In genomic region chrX:13014111-13015094, GRCh38 we compare ENCODE assay signal across 9 cellular contexts. TPM values are rescaled to one million over a fixed set of nuclear protein-coding genes. Genes with fewer than 3 reads are reported as not detected.
A peak's percentile ranks its signal among the peaks of the same experiment; 100 is the strongest.
DNase-seq lines count a peak whose midpoint lies in the region; ATAC-seq and TF ChIP-seq lines count a peak whose summit lies in the region.
"Had no signal": no experiment of that assay in that cellular context is flagged by ENCODE, and none has a peak within 500 bp of the region (broad histone marks: within the 10 kb centered on the region; RNA-seq: fewer than 3 reads in every experiment).

No MANE protein-coding gene starts in this region.

- DNase-seq in iPS-NIHi11 (ENCODE audit: low spot score) (no peak), NCI-H128 (lab: John Stamatoyannopoulos, UW; ENCODE audit: unreplicated experiment) (no peak), superior temporal gyrus (ENCODE audit: extremely low spot score) (no peak), progenitor cell of endocrine pancreas (ENCODE audit: low spot score, unreplicated experiment) (no peak)
- DNase-seq: activated CD4-positive, alpha-beta T cell treated with anti-CD3 and anti-CD28 coated beads for 48 hours had no signal

- no peaks in the 10 kb centered on the region for H3K79me2 ChIP-seq in SU-DHL-6 (ENCODE audit: insufficient read depth, low read length)

- peak overlapping the region; percentile 90 for H2AFZ ChIP-seq in SU-DHL-6 (ENCODE audit: low read depth, low read length, severe bottlenecking)

- 0 out of 2 replicates have a peak, but pooled peaks cover 9% of the 10 kb centered on the region for H3F3A ChIP-seq in SU-DHL-6 (ENCODE audit: insufficient read depth)

- H3K4me1 Mint-ChIP-seq in progenitor cell of endocrine pancreas (ENCODE audit: low read depth), result peaks cover 24% of the 10 kb centered on the region

- H3K27ac ChIP-seq in SU-DHL-6 (ENCODE audit: low read depth, low read length), result peak overlapping the region; percentile 68
- H3K27ac ChIP-seq in mucosa of rectum (ENCODE audit: low read depth in 2 of 2, low read length in 2 of 2), result peak overlapping the region; percentile 75 to 80

- H3K4me2 ChIP-seq in SU-DHL-6 (ENCODE audit: low read depth, low read length, poor library complexity, severe bottlenecking), result peak overlapping the region; percentile 51

- no peaks in the 10 kb centered on the region for H3K36me3 Mint-ChIP-seq in progenitor cell of endocrine pancreas (ENCODE audit: insufficient read depth)

- peaks cover 5% of the 10 kb centered on the region for H3K9me3 Mint-ChIP-seq in progenitor cell of endocrine pancreas (ENCODE audit: low read depth)

- H3K27me3 ChIP-seq in SU-DHL-6 (ENCODE audit: low read length), result no peaks in the 10 kb centered on the region
- no peaks in the 10 kb centered on the region for H3K27me3 ChIP-seq in mucosa of rectum (ENCODE audit: control insufficient read depth in 2 of 2, insufficient read depth in 2 of 2, low read length in 2 of 2)

- no peak overlapping the region for H3K27ac Mint-ChIP-seq in progenitor cell of endocrine pancreas

- no peaks in the 10 kb centered on the region for H4K20me1 ChIP-seq in SU-DHL-6 (ENCODE audit: low read depth, low read length)

- H3K4me3 ChIP-seq in SU-DHL-6 (ENCODE audit: insufficient read depth, low read length, poor library complexity, severe bottlenecking) (peak overlapping the region; percentile 14), mucosa of rectum (ENCODE audit: low read length in 2 of 2) (no peak overlapping the region)

- H3K9me3 ChIP-seq in SU-DHL-6 (ENCODE audit: insufficient read depth, low read length) (no peaks in the 10 kb centered on the region), mucosa of rectum (ENCODE audit: control insufficient read depth in 2 of 2, low read length in 2 of 2) (no peaks in the 10 kb centered on the region)

- no peak overlapping the region for H3K4me3 Mint-ChIP-seq in progenitor cell of endocrine pancreas (ENCODE audit: low read depth)

- ATAC-seq in GM18909 (IDR thresholded peaks at IDR 0.05; ENCODE audit: poor library complexity, unreplicated experiment) (peak; percentile 34), HG02759 (IDR thresholded peaks at IDR 0.05; ENCODE audit: unreplicated experiment) (peak; percentile 31)

- no peak for TF ChIP-seq CTCF in SU-DHL-6 (IDR thresholded peaks at IDR 0.05; ENCODE audit: insufficient read depth, low read length, poor library complexity, severe bottlenecking)
- TF ChIP-seq CTCF in progenitor cell of endocrine pancreas (IDR thresholded peaks at IDR 0.05; ENCODE audit: unreplicated experiment), result no peak

- H3K36me3 ChIP-seq in SU-DHL-6 (ENCODE audit: low read length), result no peaks in the 10 kb centered on the region
- H3K36me3 ChIP-seq in mucosa of rectum (ENCODE audit: control insufficient read depth in 2 of 2, insufficient read depth in 2 of 2, low read length in 2 of 2), result no peaks in the 10 kb centered on the region

- H3K4me1 ChIP-seq in mucosa of rectum (ENCODE audit: control insufficient read depth in 2 of 2, insufficient read depth in 2 of 2, low read length in 2 of 2), result peaks cover 10 to 12% of the 10 kb centered on the region in 2 donors

- H3K9me2 ChIP-seq in SU-DHL-6 (replicated peaks; ENCODE audit: insufficient read depth, low read length), result no peaks in the 10 kb centered on the region

- peak overlapping the region; percentile 37 for H3K9ac ChIP-seq in SU-DHL-6 (ENCODE audit: low read length)
- no peak overlapping the region for H3K9ac ChIP-seq in mucosa of rectum (ENCODE audit: low read depth in 1 of 2, low read length in 2 of 2)

- H3K27me3 Mint-ChIP-seq in progenitor cell of endocrine pancreas, result no peaks in the 10 kb centered on the region

RNA-seq across cellular contexts. Expression of gene FAM9C, which starts 30.0 kb away (rescaled TPM):
- total RNA-seq in progenitor cell of endocrine pancreas, result not detected in 2 replicates

RNA-seq across cellular contexts. Expression of gene TMSB4X, which starts 39.5 kb away (rescaled TPM):
- total RNA-seq in progenitor cell of endocrine pancreas, result 1,699 and 1,780 TPM in 2 replicates
